Comparison of ENCODE assay signal across 21 cellular contexts in genomic region chr3:66014056-66014455, GRCh38.
"Had no signal": no experiment of that assay in that cellular context is flagged by ENCODE, and none has a peak within 500 bp of the region (broad histone marks: within the 10 kb centered on the region; RNA-seq: fewer than 3 reads in every experiment).

No MANE protein-coding gene starts in this region.

- DNase-seq: dorsolateral prefrontal cortex; effector CD4-positive, alpha-beta T cell; hypothalamus; immature natural killer cell; islet precursor cell; left ventricle myocardium superior; lower lobe of right lung; naive thymus-derived CD4-positive, alpha-beta T cell; nephron progenitor cell; nucleus accumbens; ovary; stimulated activated CD4-positive, alpha-beta T cell treated with anti-CD3 and anti-CD28 coated beads, Interleukin-12 subunit alpha, Interleukin-12 subunit beta, amount 100 ng/mL, for 4 hours; stimulated activated CD4-positive, alpha-beta T cell treated with anti-CD3 and anti-CD28 coated beads, Interleukin-1b, Interleukin-23, amount 100 ng/mL, for 48 hours; stimulated activated CD4-positive, alpha-beta T cell treated with anti-CD3 and anti-CD28 coated beads, Interleukin-4, amount 100 ng/mL, for 24 hours; stimulated activated naive CD4-positive, alpha-beta T cell treated with Interleukin-2 at 50 U/mL for 16 hours; stomach; thyroid gland; trophoblast cell had no signal

- H3K36me3 ChIP-seq: lower lobe of right lung, ovary, right atrium auricular region, stomach, thyroid gland, vagina had no signal

- H3K4me2 ChIP-seq: smooth muscle cell had no signal

- H3K4me3 ChIP-seq: dorsolateral prefrontal cortex, lower lobe of right lung, ovary, right atrium auricular region, smooth muscle cell, stomach, thyroid gland, vagina had no signal

- H3K27me3 ChIP-seq: dorsolateral prefrontal cortex, ovary, right atrium auricular region, stomach, thyroid gland, vagina had no signal

- H3K9me3 ChIP-seq: lower lobe of right lung, ovary, right atrium auricular region, stomach, thyroid gland, vagina had no signal

- H3K27ac ChIP-seq: lower lobe of right lung, ovary, right atrium auricular region, thyroid gland, vagina had no signal
